Comparison of ENCODE assay signal across 9 cellular contexts in the genomic region with DNA sequence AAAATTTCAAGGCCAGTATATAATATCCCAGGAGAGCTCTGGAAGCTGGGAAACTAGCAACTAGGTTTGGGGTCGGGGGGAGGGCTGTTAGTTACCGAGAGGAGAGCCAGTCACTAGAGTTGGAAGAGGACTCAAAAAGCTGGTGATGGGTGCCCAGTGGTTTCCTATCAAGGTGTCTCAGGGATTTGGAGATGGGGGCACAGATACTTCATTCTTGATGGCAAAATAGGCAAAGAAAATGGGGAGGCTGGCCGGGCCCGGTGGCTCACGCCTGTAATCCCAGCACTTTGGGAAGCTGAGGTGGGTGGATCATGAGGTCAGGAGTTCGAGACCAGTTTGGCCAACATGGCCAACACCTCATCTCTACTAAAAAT. TPM values are rescaled to one million over a fixed set of nuclear protein-coding genes. Genes with fewer than 3 reads are reported as not detected.
DNase-seq lines count a peak whose midpoint lies in the region; ATAC-seq, FAIRE-seq and TF ChIP-seq lines count a peak whose summit lies in the region.
"Had no signal": no experiment of that assay in that cellular context is flagged by ENCODE, and none has a peak within 500 bp of the region (broad histone marks: within the 10 kb centered on the region; RNA-seq: fewer than 3 reads in every experiment).

No MANE protein-coding gene starts in this region.

- H3K4me1 ChIP-seq in CD8-positive, alpha-beta memory T cell (ENCODE audit: insufficient read depth, low read length), result peaks cover 53% of the 10 kb centered on the region
- H3K4me1 ChIP-seq in PC-9 (replicated peaks; ENCODE audit: insufficient read depth) (peaks cover 18% of the 10 kb centered on the region), pancreas (peaks cover 0 to 18% (median 4%) of the 10 kb centered on the region in 3 donors)

- peaks cover 25% of the 10 kb centered on the region for H3K79me2 ChIP-seq in PC-9 (ENCODE audit: low read depth)

- H3K4me3 Mint-ChIP-seq in CD8-positive, alpha-beta memory T cell, result peak overlapping the region; percentile 85 to 94 (median 91)

- WGBS in pancreas, 2 donors, result 46 to 50% methylated on average over 6 of the region's 6 CpGs

- H3F3A ChIP-seq in PC-9 (ENCODE audit: insufficient read depth, low read depth), result peaks cover 33% of the 10 kb centered on the region

- H4K20me1 ChIP-seq in PC-9 (ENCODE audit: insufficient read depth), result no peaks in the 10 kb centered on the region

- no peaks in the 10 kb centered on the region for H3K27me3 Mint-ChIP-seq in CD8-positive, alpha-beta memory T cell

- no peaks in the 10 kb centered on the region for H3K27me3 ChIP-seq in CD8-positive, alpha-beta memory T cell (ENCODE audit: insufficient read depth, low read length, poor library complexity, severe bottlenecking)
- H3K27me3 ChIP-seq in PC-9 (ENCODE audit: insufficient read depth, low read depth) (no peaks in the 10 kb centered on the region), pancreas (no peaks in the 10 kb centered on the region)

- H3K36me3 Mint-ChIP-seq in CD8-positive, alpha-beta memory T cell, result peaks cover 5 to 52% (median 8%) of the 10 kb centered on the region in 3 donors

- no peak for FAIRE-seq in pancreas (lab: Jason Lieb, UNC)

- no peaks in the 10 kb centered on the region for H3K9me3 ChIP-seq in CD8-positive, alpha-beta memory T cell (ENCODE audit: low read length)
- H3K9me3 ChIP-seq in PC-9 (ENCODE audit: insufficient read depth, low read depth) (no peaks in the 10 kb centered on the region), pancreas (no peaks in the 10 kb centered on the region)

- DNase-seq in CD8-positive, alpha-beta memory T cell, result peak in 1 of 5 donors; percentile 44
- no peak for DNase-seq in PC-9
- DNase-seq in epithelial cell of esophagus (ENCODE audit: low read depth), result no peak
- DNase-seq in pancreas, result no peak
- DNase-seq in SKM-1 treated with dmso at 0.1 percent for 144 hours (lab: John Stamatoyannopoulos, UW; ENCODE audit: unreplicated experiment), result no peak
- DNase-seq in NCI-H446 treated with DMSO at 0.1 percent for 48 hours (lab: John Stamatoyannopoulos, UW), result no peak
- no peak for DNase-seq in stimulated activated CD4-positive, alpha-beta T cell treated with anti-CD3 and anti-CD28 coated beads, Interleukin-2, amount 100 ng/mL, for 24 hours
- no peak for DNase-seq in HT-29 (ENCODE audit: low spot score)
- DNase-seq: activated CD4-positive, CD25-positive, alpha-beta regulatory T cell treated with anti-CD3 and anti-CD28 coated beads, Interleukin-2, amount 50 U/mL, for 72 hours had no signal

- peak overlapping the region; percentile 88 to 100 (median 95) for H3K27ac Mint-ChIP-seq in CD8-positive, alpha-beta memory T cell

- TF ChIP-seq CTCF in PC-9 (conservative IDR thresholded peaks at IDR 0.05) (no peak), epithelial cell of esophagus (IDR thresholded peaks at IDR 0.05; ENCODE audit: insufficient read depth, low read depth, low read length, missing control alignments) (no peak), pancreas (IDR thresholded peaks at IDR 0.05) (no peak)

- peak overlapping the region; percentile 89 for H3K4me2 ChIP-seq in PC-9

- H3K9me3 Mint-ChIP-seq in CD8-positive, alpha-beta memory T cell, result peaks cover 0 to 2% (median 0%) of the 10 kb centered on the region in 5 donors

- peaks cover 33% of the 10 kb centered on the region for H3K36me3 ChIP-seq in CD8-positive, alpha-beta memory T cell (ENCODE audit: insufficient read depth, low read length)
- 0 out of 2 replicates have a peak, but pooled peaks cover 6% of the 10 kb centered on the region for H3K36me3 ChIP-seq in PC-9 (ENCODE audit: low read depth)
- peaks cover 0 to 13% (median 7%) of the 10 kb centered on the region in 3 donors for H3K36me3 ChIP-seq in pancreas

- BruUV-seq in PC-9 (replicated peaks; lab: Mats Ljungman, UMichigan), result no TSS peak

- H3K9me2 ChIP-seq in PC-9 (ENCODE audit: insufficient read depth), result no peaks in the 10 kb centered on the region

- CTCF ChIA-PET in CD8-positive, alpha-beta memory T cell (lab: Charles Lee), result interaction anchor here (1.4 kb wide), 2 partner anchors 14 to 135 kb away, joined by 3 read pairs; a partner anchor contains a TSS
- CTCF ChIA-PET in PC-9 (lab: Charles Lee), result no interaction called here

- H3K4me3 ChIP-seq in CD8-positive, alpha-beta memory T cell (ENCODE audit: low read length), result peak overlapping the region; percentile 95
- H3K4me3 ChIP-seq in PC-9 (peak overlapping the region; percentile 84), epithelial cell of esophagus (ENCODE audit: low read length) (peak overlapping the region; percentile 63), pancreas (peak overlapping the region; percentile 66 to 99 (median 84))

- intact Hi-C loops in PC-9 (cut with micrococcal nuclease; ENCODE audit: unreplicated experiment) (loop anchor here (5.0 to 10.0 kb wide), 4 partner anchors 41 to 207 kb away; a partner anchor contains a TSS), pancreas (cut with DNase I) (no loop called here)

- POLR2A ChIA-PET in CD8-positive, alpha-beta memory T cell (lab: Charles Lee), result interaction anchor here (0.6 to 3.2 kb wide), 5 partner anchors 14 to 159 kb away, joined by 4 to 13 read pairs (median 9); a partner anchor contains a TSS
- POLR2A ChIA-PET in PC-9 (lab: Charles Lee; ENCODE audit: unreplicated experiment), result interaction anchor here (0.6 kb wide), 1 partner anchor 151 kb away, joined by 5 read pairs; no protein-coding TSS in a partner anchor

- H3K27ac ChIP-seq in CD8-positive, alpha-beta memory T cell (ENCODE audit: low read depth, low read length), result peak overlapping the region; percentile 87
- H3K27ac ChIP-seq in PC-9 (no peak overlapping the region), pancreas (peak overlapping the region; percentile 85 to 93 (median 89))

- no peak for ATAC-seq in pancreas

- no peak overlapping the region for H2AFZ ChIP-seq in PC-9

- H3K4me1 Mint-ChIP-seq in CD8-positive, alpha-beta memory T cell, result peaks cover 53 to 61% (median 57%) of the 10 kb centered on the region in 3 donors

RNA-seq across cellular contexts. Expression of a gene that starts 0.8 kb away (rescaled TPM):
- total RNA-seq in CD8-positive, alpha-beta memory T cell, result 10 to 100 TPM; 38.5 to 43.3 TPM
- polyA plus RNA-seq in CD8-positive, alpha-beta memory T cell, result 76.5 TPM
- total RNA-seq in PC-9 (2021), result 47.6 and 52.0 TPM in 2 replicates
- 10 to 100 TPM; 28.5 to 68.0 (median 47.2) TPM for total RNA-seq in pancreas
- 100 to 1,000 TPM; 143 to 192 TPM for polyA plus RNA-seq in pancreas
- total RNA-seq in HT-29 (2014; rRNA removed; shearing (Covaris generic)), result 30.8 and 35.5 TPM in 2 replicates

RNA-seq across cellular contexts. Expression of a gene that starts 6.3 kb away (rescaled TPM):
- total RNA-seq in CD8-positive, alpha-beta memory T cell, result 100 to 1,000 TPM; 149 to 164 TPM
- polyA plus RNA-seq in CD8-positive, alpha-beta memory T cell, result 451 TPM
- 213 and 220 TPM in 2 replicates for total RNA-seq in PC-9 (2021)
- 10 to 100 TPM; 65.0 to 99.6 (median 78.1) TPM for total RNA-seq in pancreas
- polyA plus RNA-seq in pancreas, result 100 to 1,000 TPM in 1 of 2 donors, 10 to 100 TPM in 1; 96.7 to 204 TPM
- total RNA-seq in HT-29 (2014; rRNA removed; shearing (Covaris generic)), result 300 and 321 TPM in 2 replicates

RNA-seq across cellular contexts. Expression of a gene that starts 8.2 kb away (rescaled TPM):
- 10 to 100 TPM; 22.6 to 24.9 TPM for total RNA-seq in CD8-positive, alpha-beta memory T cell
- polyA plus RNA-seq in CD8-positive, alpha-beta memory T cell, result 1.0 TPM
- 13.6 and 17.7 TPM in 2 replicates for total RNA-seq in PC-9 (2021)
- total RNA-seq in pancreas, result 10 to 100 TPM in 1 of 6 donors, 1 to 10 TPM in 5; 4.6 to 11.0 (median 5.6) TPM
- polyA plus RNA-seq in pancreas, result 10 to 100 TPM in 1 of 2 donors, 1 to 10 TPM in 1; 8.3 to 16.4 TPM
- total RNA-seq in HT-29 (2014; rRNA removed; shearing (Covaris generic)), result 3.3 and 5.2 TPM in 2 replicates

RNA-seq across cellular contexts. Expression of a gene that starts 20.0 kb away (rescaled TPM):
- total RNA-seq in CD8-positive, alpha-beta memory T cell, result 10 to 100 TPM; 51.6 to 52.7 TPM
- 0.39 TPM for polyA plus RNA-seq in CD8-positive, alpha-beta memory T cell
- total RNA-seq in PC-9 (2021) (82.9 and 91.4 TPM in 2 replicates), pancreas (1 to 10 TPM in 1 of 6 donors, under 1 TPM in 5; 0.14 to 1.5 (median 0.52) TPM)
- polyA plus RNA-seq in pancreas, result under 1 TPM; 0.19 to 0.42 TPM
- total RNA-seq in HT-29 (2014; rRNA removed; shearing (Covaris generic)), result 64.8 and 67.5 TPM in 2 replicates

RNA-seq across cellular contexts. Expression of a gene that starts 42.8 kb away (rescaled TPM):
- total RNA-seq in CD8-positive, alpha-beta memory T cell, result 10 to 100 TPM; 16.4 to 16.5 TPM
- 9.1 TPM for polyA plus RNA-seq in CD8-positive, alpha-beta memory T cell
- 7.9 and 8.4 TPM in 2 replicates for total RNA-seq in PC-9 (2021)
- total RNA-seq in pancreas, result 1 to 10 TPM; 1.7 to 4.7 (median 3.6) TPM
- 1 to 10 TPM; 1.7 to 3.6 TPM for polyA plus RNA-seq in pancreas
- 4.7 and 11.2 TPM in 2 replicates for total RNA-seq in HT-29 (2014; rRNA removed; shearing (Covaris generic))
